24 cellular contexts compared by ENCODE assay signal in genomic region chr11:86782781-86783180, GRCh38. TPM values are rescaled to one million over a fixed set of nuclear protein-coding genes. Genes with fewer than 3 reads are reported as not detected.
"Had no signal": no experiment of that assay in that cellular context is flagged by ENCODE, and none has a peak within 500 bp of the region (broad histone marks: within the 10 kb centered on the region; RNA-seq: fewer than 3 reads in every experiment).

No MANE protein-coding gene starts in this region.

- H3K27ac ChIP-seq: adrenal gland, ascending aorta, brain microvascular endothelial cell, foreskin keratinocyte, lower lobe of right lung, neutrophil, ovary, psoas muscle, right atrium auricular region had no signal

- H3K4me3 ChIP-seq: adrenal gland, ascending aorta, lower lobe of right lung, ovary, psoas muscle, right atrium auricular region had no signal

- DNase-seq: activated B cell treated with CpG ODN at 0.5 μM for 24 hours; activated CD4-positive, alpha-beta T cell treated with anti-CD3 and anti-CD28 coated beads for 36 hours; activated CD4-positive, alpha-beta T cell treated with anti-CD3 and anti-CD28 coated beads, Interleukin-2, amount 50 U/mL, for 4 hours; activated CD8-positive, alpha-beta memory T cell treated with anti-CD3 and anti-CD28 coated beads for 24 hours; activated CD8-positive, alpha-beta memory T cell treated with anti-CD3 and anti-CD28 coated beads, Interleukin-2, amount 50 U/mL, for 4 hours; activated T-cell treated with anti-CD3 and anti-CD28 coated beads, Interleukin-2, amount 50 U/mL, for 24 hours; adrenal gland; brain microvascular endothelial cell; caudate nucleus; dermis blood vessel endothelial cell; effector CD8-positive, alpha-beta T cell; foreskin keratinocyte; kidney; lower lobe of right lung; natural killer cell; ovary; psoas muscle; stimulated activated CD4-positive, alpha-beta T cell treated with anti-CD3 and anti-CD28 coated beads, Interleukin-4, amount 100 ng/mL, for 24 hours; stimulated activated naive CD4-positive, alpha-beta T cell treated with Interleukin-2 at 50 U/mL for 16 hours had no signal

- H3K9me3 ChIP-seq: adrenal gland, ascending aorta, lower lobe of right lung, neutrophil, ovary, psoas muscle, right atrium auricular region had no signal

- H3K4me1 ChIP-seq: adrenal gland, ascending aorta, lower lobe of right lung, psoas muscle, right atrium auricular region had no signal

- H3K36me3 ChIP-seq: adrenal gland, ascending aorta, brain microvascular endothelial cell, lower lobe of right lung, neutrophil, ovary, right atrium auricular region had no signal

- ATAC-seq: activated CD4-positive, alpha-beta T cell treated with anti-CD3 and anti-CD28 coated beads for 36 hours; activated T-helper 17 cell treated with anti-CD3 and anti-CD28 coated beads, Interleukin-2, amount 50 U/mL, for 72 hours; foreskin keratinocyte; left lobe of liver; lower lobe of right lung; natural killer cell; psoas muscle had no signal

RNA-seq across cellular contexts. Expression of gene PRSS23, which starts 17.6 kb away (rescaled TPM):
- total RNA-seq: activated B cell treated with CpG ODN at 0.5 μM for 24 hours had no signal
